8 cellular contexts compared by ENCODE assay signal in the genomic region with DNA sequence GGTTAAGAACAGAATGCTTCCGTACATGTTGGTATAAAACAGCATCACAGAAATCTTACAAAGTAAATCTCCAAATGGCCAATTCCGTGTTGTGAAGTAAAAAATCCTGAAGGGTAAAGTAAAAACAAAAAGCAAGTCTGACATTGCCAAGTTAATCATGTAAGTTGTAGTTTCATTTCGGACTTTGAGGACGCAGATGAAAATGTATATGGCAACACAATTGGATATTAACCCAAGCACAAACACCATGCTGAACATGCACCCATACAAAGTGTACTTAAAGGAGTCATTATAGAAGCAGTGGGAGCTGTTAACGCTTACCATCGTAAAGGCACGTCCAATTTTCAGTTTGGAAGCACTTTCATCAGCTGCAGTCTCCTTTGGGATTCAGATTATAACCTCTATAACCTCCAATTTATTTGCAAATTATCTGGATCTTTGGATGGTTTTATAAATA. TPM values are rescaled to one million over a fixed set of nuclear protein-coding genes. Genes with fewer than 3 reads are reported as not detected.
DNase-seq lines count a peak whose midpoint lies in the region; ATAC-seq, FAIRE-seq and TF ChIP-seq lines count a peak whose summit lies in the region.

No MANE protein-coding gene starts in this region.

- H3K27me3 Mint-ChIP-seq in natural killer cell treated with Interleukin-12 subunit alpha and Interleukin-12 subunit beta and Interleukin-15 and Interleukin-18, amount 100 ng/mL, for 72 hours = no peaks in the 10 kb centered on the region

- FAIRE-seq in urothelium cell line (lab: Jason Lieb, UNC) = no peak

- POLR2A ChIA-PET in BJ (lab: Charles Lee) = no interaction called here

- WGBS in esophagus, 2 donors = 13 to 16% methylated on average over 7 of the region's 7 CpGs

- CTCF ChIA-PET in BJ (lab: Yijun Ruan, JAX) = no interaction called here

- peak overlapping the region; percentile 99 for H3K4me3 Mint-ChIP-seq in natural killer cell treated with Interleukin-12 subunit alpha and Interleukin-12 subunit beta and Interleukin-15 and Interleukin-18, amount 100 ng/mL, for 72 hours

- H3K4me3 ChIP-seq in BJ (ENCODE audit: low read depth, low read length) (peak overlapping the region; percentile 52), RWPE2 (ENCODE audit: severe bottlenecking) (peak overlapping the region; percentile 34), esophagus (ENCODE audit: low read depth in 1 of 2, low read length in 2 of 2) (peak overlapping the region; percentile 68 to 97)

- H3K27ac Mint-ChIP-seq in natural killer cell treated with Interleukin-12 subunit alpha and Interleukin-12 subunit beta and Interleukin-15 and Interleukin-18, amount 100 ng/mL, for 72 hours = peak overlapping the region; percentile 96 to 97

- H3K9me3 Mint-ChIP-seq in natural killer cell treated with Interleukin-12 subunit alpha and Interleukin-12 subunit beta and Interleukin-15 and Interleukin-18, amount 100 ng/mL, for 72 hours = no peaks in the 10 kb centered on the region

- peaks cover 32% of the 10 kb centered on the region for H3K4me1 ChIP-seq in RWPE2 (ENCODE audit: insufficient read depth, poor library complexity, severe bottlenecking)
- H3K4me1 ChIP-seq in esophagus (ENCODE audit: control insufficient read depth in 2 of 2, insufficient read depth in 2 of 2, low read length in 1 of 2) = no peaks in the 10 kb centered on the region

- TF ChIP-seq CTCF in BJ (IDR thresholded peaks at IDR 0.05; ENCODE audit: insufficient read depth, low read depth, low read length) (no peak), RWPE2 (IDR thresholded peaks at IDR 0.05; ENCODE audit: poor library complexity, severe bottlenecking) (no peak)

- peaks cover 1% of the 10 kb centered on the region; the same call in 1 of the 2 replicates for H3K36me3 ChIP-seq in BJ (ENCODE audit: control insufficient read depth, insufficient read depth, low read length)
- peaks cover 9% of the 10 kb centered on the region for H3K36me3 ChIP-seq in RWPE2 (ENCODE audit: low read depth)
- H3K36me3 ChIP-seq in esophagus (ENCODE audit: control insufficient read depth in 2 of 2, insufficient read depth in 2 of 2, low read length in 1 of 2) = peaks cover 0 to 3% of the 10 kb centered on the region in 2 donors

- H3K4me1 Mint-ChIP-seq in natural killer cell treated with Interleukin-12 subunit alpha and Interleukin-12 subunit beta and Interleukin-15 and Interleukin-18, amount 100 ng/mL, for 72 hours (ENCODE audit: low read depth in 2 of 2) = peaks cover 26 to 44% of the 10 kb centered on the region in 2 donors

- ATAC-seq in RWPE2 (ENCODE audit: low read depth) = peak; percentile 55
- ATAC-seq in natural killer cell treated with Interleukin-12 subunit alpha and Interleukin-12 subunit beta and Interleukin-15 and Interleukin-18, amount 100 ng/mL, for 72 hours = peak; percentile 43 to 49
- ATAC-seq in GM21526 (IDR thresholded peaks at IDR 0.05; ENCODE audit: low FRiP score, unreplicated experiment) = no peak

- H3K27me3 ChIP-seq in BJ (ENCODE audit: control insufficient read depth, insufficient read depth, low read length) = no peaks in the 10 kb centered on the region
- H3K27me3 ChIP-seq in RWPE2 (ENCODE audit: insufficient read depth, poor library complexity, severe bottlenecking) = no peaks in the 10 kb centered on the region
- H3K27me3 ChIP-seq in esophagus (ENCODE audit: control insufficient read depth in 1 of 2, insufficient read depth in 2 of 2, low read length in 2 of 2) = no peaks in the 10 kb centered on the region

- H3K27ac ChIP-seq in RWPE2 (ENCODE audit: poor library complexity, severe bottlenecking) (peak overlapping the region; percentile 72), esophagus (ENCODE audit: low read depth in 2 of 2, low read length in 1 of 2) (peak overlapping the region; percentile 86 to 92)

- DNase-seq in BJ (ENCODE audit: low read depth) (no peak), RWPE2 (ENCODE audit: low spot score) (no peak), NCI-H1417 (lab: John Stamatoyannopoulos, UW) (no peak), urothelium cell line (ENCODE audit: low spot score) (no peak)
- DNase-seq in natural killer cell treated with Interleukin-12 subunit alpha and Interleukin-12 subunit beta and Interleukin-15 and Interleukin-18, amount 100 ng/mL, for 72 hours (ENCODE audit: low spot score) = no peak
- no peak for DNase-seq in effector CD4-positive, alpha-beta T cell

- H3K9me3 ChIP-seq in RWPE2 (ENCODE audit: severe bottlenecking) (no peaks in the 10 kb centered on the region), esophagus (ENCODE audit: control insufficient read depth in 2 of 2, insufficient read depth in 1 of 2, low read depth in 1 of 2, low read length in 1 of 2) (no peaks in the 10 kb centered on the region)

- H3K36me3 Mint-ChIP-seq in natural killer cell treated with Interleukin-12 subunit alpha and Interleukin-12 subunit beta and Interleukin-15 and Interleukin-18, amount 100 ng/mL, for 72 hours = peaks cover 23% of the 10 kb centered on the region

RNA-seq across cellular contexts. Expression of a gene that starts 0.8 kb away (rescaled TPM):
- polyA plus RNA-seq in BJ (2011; rRNA removed) (4.4 and 12.7 TPM in 2 replicates), esophagus (10 to 100 TPM; 57.6 to 87.5 TPM)
- polyA minus RNA-seq in BJ (2011; rRNA and poly(A)+ RNA removed) = 2.3 and 2.4 TPM in 2 replicates
- total RNA-seq in natural killer cell treated with Interleukin-12 subunit alpha and Interleukin-12 subunit beta and Interleukin-15 and Interleukin-18, amount 100 ng/mL, for 72 hours = 10 to 100 TPM; 16.5 to 26.5 TPM
